In the genomic region with DNA sequence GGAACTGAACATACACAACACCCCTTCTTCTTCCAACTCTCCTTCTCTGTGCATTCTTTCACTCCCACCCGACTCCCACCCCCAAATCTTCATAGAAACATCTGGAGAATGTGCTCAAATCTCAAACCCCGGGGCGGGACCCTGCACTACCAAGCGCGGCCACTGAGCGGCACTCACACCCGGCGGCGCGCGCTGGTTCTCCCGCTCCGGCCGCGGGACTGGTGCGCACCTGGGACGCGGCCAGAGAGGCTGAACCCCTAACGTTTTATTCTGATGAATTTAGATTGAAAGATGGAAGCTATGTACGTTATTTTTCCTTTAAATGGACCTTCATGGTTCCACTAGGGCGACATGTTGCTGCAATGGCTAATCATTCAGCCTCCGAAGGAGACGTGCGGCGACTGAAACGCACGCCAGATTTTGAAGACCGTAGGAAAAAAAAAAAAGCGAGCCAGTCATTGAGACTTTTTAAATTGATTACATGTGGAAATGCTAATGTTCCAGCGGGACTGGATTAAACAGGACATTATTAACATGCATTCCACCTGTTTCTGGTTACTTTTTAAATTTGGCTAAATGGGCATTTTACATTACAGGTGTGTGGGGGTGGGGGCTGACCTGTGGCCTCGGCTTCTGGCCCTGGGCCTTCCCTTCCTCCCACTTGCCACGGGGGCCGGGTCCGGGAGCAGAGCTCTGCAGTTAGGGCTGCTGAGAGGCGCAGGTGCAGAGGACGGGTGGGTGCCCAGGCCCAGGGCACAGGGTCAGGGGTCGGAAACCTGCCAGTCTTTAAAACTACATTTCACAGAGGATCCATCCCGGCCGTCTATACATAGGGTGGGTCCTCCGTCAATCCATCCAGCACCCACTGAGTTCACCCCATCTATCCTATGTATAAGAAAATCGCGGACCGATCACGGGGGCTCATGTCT, we compare ENCODE assay signal across 8 cellular contexts.
DNase-seq lines count a peak whose midpoint lies in the region; ATAC-seq and TF ChIP-seq lines count a peak whose summit lies in the region.

No MANE protein-coding gene starts in this region.

- peaks cover 3% of the 10 kb centered on the region for H3K9me3 ChIP-seq in thoracic aorta

- H3K4me1 Mint-ChIP-seq in neural crest cell = peaks cover 34% of the 10 kb centered on the region

- H3K27me3 Mint-ChIP-seq in neural crest cell (ENCODE audit: low read depth) = peaks cover 18% of the 10 kb centered on the region

- TF ChIP-seq CTCF in neural crest cell (conservative IDR thresholded peaks at IDR 0.05) (peak; percentile 86), thoracic aorta (IDR thresholded peaks at IDR 0.05) (peak; percentile 92)

- peaks cover 12% of the 10 kb centered on the region for H3K36me3 Mint-ChIP-seq in neural crest cell (ENCODE audit: low read depth)

- peak; percentile 60 for ATAC-seq in GM19372 (IDR thresholded peaks at IDR 0.05; ENCODE audit: low read depth, unreplicated experiment)
- no peak for ATAC-seq in thoracic aorta (ENCODE audit: insufficient number of reproducible peaks, low FRiP score, low read depth)

- no peaks in the 10 kb centered on the region for H3K4me1 ChIP-seq in thoracic aorta (ENCODE audit: control insufficient read depth in 1 of 2, low read depth in 2 of 2)

- no peaks in the 10 kb centered on the region for H3K27me3 ChIP-seq in thoracic aorta (replicated peaks; ENCODE audit: insufficient read depth)

- H3K9me3 Mint-ChIP-seq in neural crest cell = peaks cover 8% of the 10 kb centered on the region

- H3K4me3 ChIP-seq in thoracic aorta = no peak overlapping the region

- H3K27ac Mint-ChIP-seq in neural crest cell (ENCODE audit: unreplicated experiment) = no peak overlapping the region

- no peak overlapping the region for H3K27ac ChIP-seq in thoracic aorta

- peak; percentile 19 for DNase-seq in Ammon's horn (ENCODE audit: low spot score)
- peak; percentile 51 for DNase-seq in NCI-H2227 (lab: John Stamatoyannopoulos, UW; ENCODE audit: unreplicated experiment)
- DNase-seq in activated T-cell treated with anti-CD3 and anti-CD28 coated beads, Interleukin-2, amount 50 U/mL, for 1 hour = peak; percentile 75
- peak; percentile 22 for DNase-seq in fibroblast of peridontal ligament (ENCODE audit: extremely low read depth)
- peak; percentile 74 for DNase-seq in neural crest cell (ENCODE audit: low read depth, low spot score)
- DNase-seq in thoracic aorta (ENCODE audit: low spot score) = no peak
- no peak for DNase-seq in NCI-H510A (lab: John Stamatoyannopoulos, UW)

- peak overlapping the region; percentile 55 for H3K4me3 Mint-ChIP-seq in neural crest cell

- H3K36me3 ChIP-seq in thoracic aorta = no peaks in the 10 kb centered on the region

Comparison
In these comparisons a context has a peak if more than half of its experiments do, and no peak if none do; other contexts are left out.
1. DNase-seq: peak in Ammon's horn (single experiment), NCI-H2227 (single experiment), activated T-cell treated with anti-CD3 and anti-CD28 coated beads, Interleukin-2, amount 50 U/mL, for 1 hour (single experiment), fibroblast of peridontal ligament (single experiment) and neural crest cell (single experiment); none in thoracic aorta (single experiment) and NCI-H510A (single experiment).